1 cellular context compared by ENCODE assay signal in genomic region chr11:31810779-31811647, GRCh38.
TF ChIP-seq lines count a peak whose summit lies in the region.

Gene PAX6, minus strand, starts transcription at chr11:31811322. Its CDS starts 4,911 bp downstream, at chr11:31806411.

TF ChIP-seq in K562, 482 proteins besides CTCF, POLR2A, EP300 and RAD21 (continued from another document and continues in another):
- TF ChIP-seq ZNF740 (CRISPR knock-in tag; IDR thresholded peaks at IDR 0.05) (0 out of 2 replicates have a peak, but pooled peaks have one; percentile 7), ZNF740 (tag; IDR thresholded peaks at IDR 0.05) (no peak), RERE (CRISPR knock-in tag; IDR thresholded peaks at IDR 0.05; ENCODE audit: borderline replicate concordance) (no peak), ZKSCAN3 (CRISPR knock-in tag; IDR thresholded peaks at IDR 0.05) (no peak), RBBP5 (IDR thresholded peaks at IDR 0.05; ENCODE audit: borderline replicate concordance, insufficient read depth, low read length, poor library complexity, severe bottlenecking) (peak; percentile 15), ZBTB1 (CRISPR knock-in tag; IDR thresholded peaks at IDR 0.05; ENCODE audit: borderline replicate concordance, low read depth) (peak; percentile 89), AFF4 (CRISPR knock-in tag; IDR thresholded peaks at IDR 0.05) (peak; percentile 90), HES1 (IDR thresholded peaks at IDR 0.05; ENCODE audit: low read depth) (peak; percentile 77), GTF2F1 (IDR thresholded peaks at IDR 0.05; ENCODE audit: low read depth, low read length) (no peak), NRF1 (conservative IDR thresholded peaks at IDR 0.05 in 1 of 2, IDR thresholded peaks at IDR 0.05 in 1 of 2) (peak; percentile 80 to 83), TOE1 (IDR thresholded peaks at IDR 0.05; ENCODE audit: borderline replicate concordance) (0 out of 2 replicates have a peak, but pooled peaks have one; percentile 26), TOE1 (CRISPR knock-in tag; IDR thresholded peaks at IDR 0.05; ENCODE audit: borderline replicate concordance, low read depth) (no peak), HMGN3 (IDR thresholded peaks at IDR 0.05; ENCODE audit: borderline replicate concordance, extremely low read depth, insufficient read length, low read depth, low read length) (peak; percentile 38), MBD2 (IDR thresholded peaks at IDR 0.05; ENCODE audit: borderline replicate concordance, low read depth) (peak; percentile 56; the same call in 1 of the 2 replicates), ARID1B (IDR thresholded peaks at IDR 0.05) (peak; percentile 64), TFAM (CRISPR knock-in tag; conservative IDR thresholded peaks at IDR 0.05) (no peak), ZBTB33 (CRISPR knock-in tag; IDR thresholded peaks at IDR 0.05) (peak; percentile 60; the same call in 1 of the 2 replicates), NCOR1 (IDR thresholded peaks at IDR 0.05) (no peak), TFAP4 (CRISPR knock-in tag; IDR thresholded peaks at IDR 0.05; ENCODE audit: borderline replicate concordance) (peak; percentile 82), SMC3 (conservative IDR thresholded peaks at IDR 0.05; ENCODE audit: insufficient read depth, low read depth, low read length) (0 out of 2 replicates have a peak, but pooled peaks have one; percentile 5), PYGO2 (tag; IDR thresholded peaks at IDR 0.05) (no peak), JUN (IDR thresholded peaks at IDR 0.05; ENCODE audit: borderline replicate concordance, low read depth, low read length) (peak; percentile 21; the same call in 1 of the 2 replicates), JUN (CRISPR knock-in tag; IDR thresholded peaks at IDR 0.05; ENCODE audit: borderline replicate concordance) (no peak), CTBP1 (IDR thresholded peaks at IDR 0.05; ENCODE audit: borderline replicate concordance) (peak; percentile 83), NFYB (IDR thresholded peaks at IDR 0.05; ENCODE audit: extremely low read depth, insufficient read length) (peak; percentile 78), ELF2 (CRISPR knock-in tag; IDR thresholded peaks at IDR 0.05) (no peak), MNT (conservative IDR thresholded peaks at IDR 0.05) (0 out of 4 replicates have a peak, but pooled peaks of 1 of the 2 experiments have one; percentile 10), CC2D1A (IDR thresholded peaks at IDR 0.05) (peak; percentile 46; the same call in 1 of the 2 replicates), FOS (IDR thresholded peaks at IDR 0.05; ENCODE audit: extremely low read depth, insufficient read length) (peak; percentile 57), NR3C1 (CRISPR knock-in tag; IDR thresholded peaks at IDR 0.05) (no peak), ZFP36 (IDR thresholded peaks at IDR 0.05; ENCODE audit: low read depth, low read length, partially characterized antibody) (peak; percentile 43), ATF7 (IDR thresholded peaks at IDR 0.05) (peak; percentile 72), E2F8 (IDR thresholded peaks at IDR 0.05; ENCODE audit: low read depth, partially characterized antibody) (peak; percentile 82), MECOM (CRISPR knock-in tag; IDR thresholded peaks at IDR 0.05) (peak; percentile 25; the same call in 1 of the 2 replicates), LCOR (CRISPR knock-in tag; IDR thresholded peaks at IDR 0.05) (peak; percentile 91), BCOR (IDR thresholded peaks at IDR 0.05) (peak; percentile 66; the same call in 1 of the 2 replicates), NR2C1 (IDR thresholded peaks at IDR 0.05) (peak; percentile 86), NR2C1 (tag; IDR thresholded peaks at IDR 0.05) (peak; percentile 84), CREM (IDR thresholded peaks at IDR 0.05; ENCODE audit: low read depth) (peak; percentile 66), ETV1 (tag; conservative IDR thresholded peaks at IDR 0.05; ENCODE audit: low read depth) (0 out of 2 replicates have a peak, but pooled peaks have one; percentile 27)
